ENCODE assay signal across 1 cellular context in the genomic region with DNA sequence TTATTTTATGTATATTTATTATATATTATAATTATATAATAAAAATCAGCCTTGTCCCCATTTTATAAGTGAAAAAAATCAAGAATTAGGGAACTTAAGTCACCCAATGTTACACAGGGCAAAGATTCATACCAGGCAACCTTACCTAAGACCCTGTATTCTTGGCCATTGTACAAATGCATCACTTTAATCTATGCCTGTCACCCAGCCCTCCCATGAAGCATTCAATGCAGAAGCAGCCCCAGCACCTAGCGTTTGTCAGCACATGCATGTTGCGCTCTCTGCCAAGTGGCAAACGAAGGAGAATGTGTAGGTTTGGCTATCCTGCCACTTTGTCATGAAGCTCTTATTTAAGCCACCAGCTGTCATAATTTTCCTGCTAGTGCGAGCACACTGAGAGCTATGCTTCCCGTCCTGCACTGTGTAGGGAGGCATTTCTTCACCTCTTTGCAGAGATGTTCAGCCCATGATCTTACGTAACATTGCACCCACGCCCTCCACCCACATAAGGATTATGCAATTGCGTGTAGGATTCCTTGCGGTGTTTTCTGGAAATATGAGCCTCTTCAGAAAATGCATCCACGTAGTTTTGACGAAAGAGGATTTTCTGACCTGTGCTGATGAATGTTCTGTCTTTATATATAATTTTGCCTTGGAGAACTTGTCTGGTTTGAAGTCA.
TF ChIP-seq lines count a peak whose summit lies in the region.

No MANE protein-coding gene starts in this region.

TF ChIP-seq in WTC11, 78 proteins besides CTCF, POLR2A, EP300 and RAD21:
- TF ChIP-seq, protein P1, sequence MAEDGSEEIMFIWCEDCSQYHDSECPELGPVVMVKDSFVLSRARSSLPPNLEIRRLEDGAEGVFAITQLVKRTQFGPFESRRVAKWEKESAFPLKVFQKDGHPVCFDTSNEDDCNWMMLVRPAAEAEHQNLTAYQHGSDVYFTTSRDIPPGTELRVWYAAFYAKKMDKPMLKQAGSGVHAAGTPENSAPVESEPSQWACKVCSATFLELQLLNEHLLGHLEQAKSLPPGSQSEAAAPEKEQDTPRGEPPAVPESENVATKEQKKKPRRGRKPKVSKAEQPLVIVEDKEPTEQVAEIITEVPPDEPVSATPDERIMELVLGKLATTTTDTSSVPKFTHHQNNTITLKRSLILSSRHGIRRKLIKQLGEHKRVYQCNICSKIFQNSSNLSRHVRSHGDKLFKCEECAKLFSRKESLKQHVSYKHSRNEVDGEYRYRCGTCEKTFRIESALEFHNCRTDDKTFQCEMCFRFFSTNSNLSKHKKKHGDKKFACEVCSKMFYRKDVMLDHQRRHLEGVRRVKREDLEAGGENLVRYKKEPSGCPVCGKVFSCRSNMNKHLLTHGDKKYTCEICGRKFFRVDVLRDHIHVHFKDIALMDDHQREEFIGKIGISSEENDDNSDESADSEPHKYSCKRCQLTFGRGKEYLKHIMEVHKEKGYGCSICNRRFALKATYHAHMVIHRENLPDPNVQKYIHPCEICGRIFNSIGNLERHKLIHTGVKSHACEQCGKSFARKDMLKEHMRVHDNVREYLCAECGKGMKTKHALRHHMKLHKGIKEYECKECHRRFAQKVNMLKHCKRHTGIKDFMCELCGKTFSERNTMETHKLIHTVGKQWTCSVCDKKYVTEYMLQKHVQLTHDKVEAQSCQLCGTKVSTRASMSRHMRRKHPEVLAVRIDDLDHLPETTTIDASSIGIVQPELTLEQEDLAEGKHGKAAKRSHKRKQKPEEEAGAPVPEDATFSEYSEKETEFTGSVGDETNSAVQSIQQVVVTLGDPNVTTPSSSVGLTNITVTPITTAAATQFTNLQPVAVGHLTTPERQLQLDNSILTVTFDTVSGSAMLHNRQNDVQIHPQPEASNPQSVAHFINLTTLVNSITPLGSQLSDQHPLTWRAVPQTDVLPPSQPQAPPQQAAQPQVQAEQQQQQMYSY (CRISPR knock-in tag; IDR thresholded peaks at IDR 0.05) = no peak
- TF ChIP-seq ZBTB21 (CRISPR knock-in tag; IDR thresholded peaks at IDR 0.05; ENCODE audit: borderline replicate concordance) (no peak), RORB (CRISPR knock-in tag; IDR thresholded peaks at IDR 0.05) (no peak), IRF2 (CRISPR knock-in tag; IDR thresholded peaks at IDR 0.05; ENCODE audit: borderline replicate concordance, low read depth) (no peak), ZNF263 (CRISPR knock-in tag; IDR thresholded peaks at IDR 0.05; ENCODE audit: low read depth) (no peak), TCF7 (CRISPR knock-in tag; IDR thresholded peaks at IDR 0.05; ENCODE audit: low read depth) (no peak), ESRRA (CRISPR knock-in tag; IDR thresholded peaks at IDR 0.05; ENCODE audit: borderline replicate concordance) (no peak), TP53 (CRISPR knock-in tag; IDR thresholded peaks at IDR 0.05) (no peak), FOXP1 (CRISPR knock-in tag; IDR thresholded peaks at IDR 0.05; ENCODE audit: borderline replicate concordance) (no peak), GABPB1 (CRISPR knock-in tag; IDR thresholded peaks at IDR 0.05) (no peak)
- TF ChIP-seq, protein P2, sequence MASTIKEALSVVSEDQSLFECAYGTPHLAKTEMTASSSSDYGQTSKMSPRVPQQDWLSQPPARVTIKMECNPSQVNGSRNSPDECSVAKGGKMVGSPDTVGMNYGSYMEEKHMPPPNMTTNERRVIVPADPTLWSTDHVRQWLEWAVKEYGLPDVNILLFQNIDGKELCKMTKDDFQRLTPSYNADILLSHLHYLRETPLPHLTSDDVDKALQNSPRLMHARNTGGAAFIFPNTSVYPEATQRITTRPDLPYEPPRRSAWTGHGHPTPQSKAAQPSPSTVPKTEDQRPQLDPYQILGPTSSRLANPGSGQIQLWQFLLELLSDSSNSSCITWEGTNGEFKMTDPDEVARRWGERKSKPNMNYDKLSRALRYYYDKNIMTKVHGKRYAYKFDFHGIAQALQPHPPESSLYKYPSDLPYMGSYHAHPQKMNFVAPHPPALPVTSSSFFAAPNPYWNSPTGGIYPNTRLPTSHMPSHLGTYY (CRISPR knock-in tag; IDR thresholded peaks at IDR 0.05) = no peak
- TF ChIP-seq, protein P3, sequence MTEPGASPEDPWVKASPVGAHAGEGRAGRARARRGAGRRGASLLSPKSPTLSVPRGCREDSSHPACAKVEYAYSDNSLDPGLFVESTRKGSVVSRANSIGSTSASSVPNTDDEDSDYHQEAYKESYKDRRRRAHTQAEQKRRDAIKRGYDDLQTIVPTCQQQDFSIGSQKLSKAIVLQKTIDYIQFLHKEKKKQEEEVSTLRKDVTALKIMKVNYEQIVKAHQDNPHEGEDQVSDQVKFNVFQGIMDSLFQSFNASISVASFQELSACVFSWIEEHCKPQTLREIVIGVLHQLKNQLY (CRISPR knock-in tag; IDR thresholded peaks at IDR 0.05) = no peak
- TF ChIP-seq, protein P4, sequence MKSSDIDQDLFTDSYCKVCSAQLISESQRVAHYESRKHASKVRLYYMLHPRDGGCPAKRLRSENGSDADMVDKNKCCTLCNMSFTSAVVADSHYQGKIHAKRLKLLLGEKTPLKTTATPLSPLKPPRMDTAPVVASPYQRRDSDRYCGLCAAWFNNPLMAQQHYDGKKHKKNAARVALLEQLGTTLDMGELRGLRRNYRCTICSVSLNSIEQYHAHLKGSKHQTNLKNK (CRISPR knock-in tag; IDR thresholded peaks at IDR 0.05) = no peak
TF ChIP-seq in WTC11: peak in this region for 0.
